ENCODE assay signal across 19 cellular contexts in the genomic region with DNA sequence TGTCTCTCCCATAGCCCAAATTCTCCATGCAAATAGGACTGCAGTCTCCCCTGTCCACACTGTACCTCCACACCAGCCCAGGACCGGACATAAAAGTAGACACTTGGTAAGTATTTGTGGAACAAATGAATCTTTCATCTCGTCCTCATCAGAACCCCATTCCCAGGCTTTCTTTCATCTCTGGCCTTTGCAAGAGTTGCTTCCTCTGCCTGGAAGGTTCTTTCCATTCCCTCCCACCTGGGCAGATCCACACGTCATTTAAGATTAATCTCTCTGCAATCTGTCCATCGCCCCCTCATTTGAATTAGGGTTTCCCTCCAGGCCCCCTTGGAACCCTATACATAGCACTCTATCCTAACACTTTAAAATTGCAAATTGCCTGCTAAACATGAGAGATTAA. TPM values are rescaled to one million over a fixed set of nuclear protein-coding genes. Genes with fewer than 3 reads are reported as not detected.
DNase-seq lines count a peak whose midpoint lies in the region; ATAC-seq and TF ChIP-seq lines count a peak whose summit lies in the region.
"Had no signal": no experiment of that assay in that cellular context is flagged by ENCODE, and none has a peak within 500 bp of the region (broad histone marks: within the 10 kb centered on the region; RNA-seq: fewer than 3 reads in every experiment).

No MANE protein-coding gene starts in this region.

- no peak for ATAC-seq in naive B cell (ENCODE audit: low read depth in 2 of 2)
- no peak for ATAC-seq in thoracic aorta (ENCODE audit: insufficient number of reproducible peaks, low FRiP score, low read depth)
- no peak for ATAC-seq in GM18873 (IDR thresholded peaks at IDR 0.05; ENCODE audit: low FRiP score, unreplicated experiment)
- ATAC-seq: CD8-positive, alpha-beta T cell; K562; PC-3 had no signal

- H3K36me3 Mint-ChIP-seq in T-helper 1 cell treated with Interleukin-12 subunit alpha and Interleukin-12 subunit beta and Interleukin-4 antibody, amounts not matched to agents 30 μg/mL and 1 μg/mL, for 36 hours (ENCODE audit: low read depth), result no peaks in the 10 kb centered on the region
- no peaks in the 10 kb centered on the region for H3K36me3 Mint-ChIP-seq in naive B cell
- H3K36me3 Mint-ChIP-seq: CD8-positive, alpha-beta T cell had no signal

- H3K4me3 ChIP-seq in ascending aorta (no peak overlapping the region), thoracic aorta (no peak overlapping the region)
- H3K4me3 ChIP-seq: K562 had no signal

- TF ChIP-seq CTCF in ascending aorta (IDR thresholded peaks at IDR 0.05) (no peak), thoracic aorta (IDR thresholded peaks at IDR 0.05) (no peak)

- H3K4me3 Mint-ChIP-seq in T-helper 1 cell treated with Interleukin-12 subunit alpha and Interleukin-12 subunit beta and Interleukin-4 antibody, amounts not matched to agents 30 μg/mL and 1 μg/mL, for 36 hours, result peak overlapping the region; percentile 19
- H3K4me3 Mint-ChIP-seq in naive B cell, result peak overlapping the region in 6 of 8 donors; percentile 0 to 94 (median 34)

- DNase-seq in T-helper 1 cell, result no peak
- DNase-seq in ascending aorta (ENCODE audit: low spot score in 2 of 2), result no peak
- no peak for DNase-seq in naive B cell
- no peak for DNase-seq in thoracic aorta (ENCODE audit: low spot score)
- DNase-seq in T1000 (lab: John Stamatoyannopoulos, UW), result no peak
- no peak for DNase-seq in activated CD4-positive, CD25-positive, alpha-beta regulatory T cell treated with anti-CD3 and anti-CD28 coated beads, Interleukin-2, amount 50 U/mL, for 72 hours
- DNase-seq: BE2C; CD8-positive, alpha-beta T cell; DMS79; HCEC 1CT; NCI-H1436; NCI-H2029; NCI-H774; PC-3 had no signal

- H3K9me3 Mint-ChIP-seq in T-helper 1 cell treated with Interleukin-12 subunit alpha and Interleukin-12 subunit beta and Interleukin-4 antibody, amounts not matched to agents 30 μg/mL and 1 μg/mL, for 36 hours, result no peaks in the 10 kb centered on the region
- H3K9me3 Mint-ChIP-seq in naive B cell, result no peaks in the 10 kb centered on the region
- H3K9me3 Mint-ChIP-seq: CD8-positive, alpha-beta T cell had no signal

- H3K27me3 ChIP-seq in ascending aorta, result no peaks in the 10 kb centered on the region
- no peaks in the 10 kb centered on the region for H3K27me3 ChIP-seq in thoracic aorta (replicated peaks; ENCODE audit: insufficient read depth)

- H3K9me3 ChIP-seq in ascending aorta (no peaks in the 10 kb centered on the region), thoracic aorta (no peaks in the 10 kb centered on the region)
- H3K9me3 ChIP-seq: BE2C had no signal

- H3K4me1 ChIP-seq in ascending aorta (peaks cover 14 to 39% of the 10 kb centered on the region in 2 donors), thoracic aorta (ENCODE audit: control insufficient read depth in 1 of 2, low read depth in 2 of 2) (peaks cover 19 to 58% of the 10 kb centered on the region in 2 donors)
- H3K4me1 ChIP-seq: BE2C had no signal

- H3K36me3 ChIP-seq in ascending aorta (no peaks in the 10 kb centered on the region), thoracic aorta (no peaks in the 10 kb centered on the region)
- H3K36me3 ChIP-seq: BE2C had no signal

- intact Hi-C loops in ascending aorta (cut with DNase I), result loop anchor here (5.0 kb wide), 1 partner anchor 266 kb away; no protein-coding TSS in a partner anchor

- peaks cover 22% of the 10 kb centered on the region for H3K4me1 Mint-ChIP-seq in T-helper 1 cell treated with Interleukin-12 subunit alpha and Interleukin-12 subunit beta and Interleukin-4 antibody, amounts not matched to agents 30 μg/mL and 1 μg/mL, for 36 hours (ENCODE audit: low read depth)
- H3K4me1 Mint-ChIP-seq in naive B cell, result peaks cover 10 to 36% (median 25%) of the 10 kb centered on the region in 3 donors

- H3K27ac ChIP-seq in ascending aorta (peak overlapping the region; percentile 93 to 95), thoracic aorta (peak overlapping the region; percentile 95 to 100)
- H3K27ac ChIP-seq: 22Rv1 had no signal

- no peak overlapping the region for H3K27ac Mint-ChIP-seq in T-helper 1 cell treated with Interleukin-12 subunit alpha and Interleukin-12 subunit beta and Interleukin-4 antibody, amounts not matched to agents 30 μg/mL and 1 μg/mL, for 36 hours
- H3K27ac Mint-ChIP-seq in naive B cell, result peak overlapping the region in 1 of 6 donors; percentile 52
- H3K27ac Mint-ChIP-seq: CD8-positive, alpha-beta T cell had no signal

- peaks cover 51% of the 10 kb centered on the region for H3K27me3 Mint-ChIP-seq in T-helper 1 cell treated with Interleukin-12 subunit alpha and Interleukin-12 subunit beta and Interleukin-4 antibody, amounts not matched to agents 30 μg/mL and 1 μg/mL, for 36 hours (ENCODE audit: low read depth)
- peaks cover 34 to 74% (median 70%) of the 10 kb centered on the region in 3 donors for H3K27me3 Mint-ChIP-seq in naive B cell

RNA-seq across cellular contexts. Expression of a gene that starts 3.9 kb away (rescaled TPM):
- total RNA-seq in ascending aorta (30.3 TPM), thoracic aorta (100 to 1,000 TPM in 1 of 2 donors, 10 to 100 TPM in 1; 61.7 to 131 TPM)
- not detected for polyA plus RNA-seq in naive B cell (ENCODE audit: low read depth in 6 of 6)
- total RNA-seq: CD8-positive, alpha-beta T cell; NCI-H460 had no signal
